ENCODE assay signal across 8 cellular contexts in genomic region chr18:9615280-9615797, GRCh38. TPM values are rescaled to one million over a fixed set of nuclear protein-coding genes. Genes with fewer than 3 reads are reported as not detected.
A peak's percentile ranks its signal among the peaks of the same experiment; 100 is the strongest.
DNase-seq lines count a peak whose midpoint lies in the region; ATAC-seq and TF ChIP-seq lines count a peak whose summit lies in the region.

No MANE protein-coding gene starts in this region.

- H2AK5ac ChIP-seq in mesendoderm (ENCODE audit: low read length), result no peak overlapping the region

- DNase-seq in left ventricle myocardium inferior (no peak), Right ventricle myocardium inferior (ENCODE audit: missing footprints) (no peak), breast epithelium (ENCODE audit: low spot score in 2 of 2) (no peak), mesendoderm (peak; percentile 40), uterus (no peak), NCI-H2081 (lab: John Stamatoyannopoulos, UW) (no peak), DMS153 treated with DMSO at 0.1 percent for 48 hours (lab: John Stamatoyannopoulos, UW; ENCODE audit: unreplicated experiment) (no peak)

- H3K4me2 ChIP-seq in mesendoderm (ENCODE audit: low read length), result peak overlapping the region; percentile 58

- TF ChIP-seq CTCF in left ventricle myocardium inferior (IDR thresholded peaks at IDR 0.05; ENCODE audit: borderline replicate concordance), result no peak
- TF ChIP-seq CTCF in breast epithelium (IDR thresholded peaks at IDR 0.05), result no peak
- no peak for TF ChIP-seq CTCF in uterus (IDR thresholded peaks at IDR 0.05)

- peak overlapping the region; percentile 90 for H3K56ac ChIP-seq in mesendoderm (ENCODE audit: low read length)

- H3K36me3 ChIP-seq in left ventricle myocardium inferior (peaks cover 13% of the 10 kb centered on the region), breast epithelium (no peaks in the 10 kb centered on the region), mesendoderm (ENCODE audit: control insufficient read depth, insufficient read depth, low read length) (peaks cover 3% of the 10 kb centered on the region), uterus (no peaks in the 10 kb centered on the region)

- TF ChIP-seq POLR2A in breast epithelium (IDR thresholded peaks at IDR 0.05) (no peak), uterus (IDR thresholded peaks at IDR 0.05) (no peak)

- WGBS in mesendoderm (ENCODE audit: extremely low coverage, insufficient coverage, low lambda C conversion rate), result no CpG with 5 or more reads among the region's 13 CpGs

- H3K27ac ChIP-seq in left ventricle myocardium inferior (replicated peaks) (peak overlapping the region; percentile 99), breast epithelium (peak overlapping the region; percentile 98 to 100), mesendoderm (ENCODE audit: low read depth, low read length) (peak overlapping the region; percentile 92), uterus (peak overlapping the region; percentile 92 to 99)

- no peak overlapping the region for H2BK120ac ChIP-seq in mesendoderm (ENCODE audit: low read depth, low read length)

- H4K5ac ChIP-seq in mesendoderm (ENCODE audit: low read length), result peak overlapping the region; percentile 82

- intact Hi-C loops in left ventricle myocardium inferior (cut with micrococcal nuclease) (no loop called here), Right ventricle myocardium inferior (cut with DNase I) (loop anchor here (10.0 kb wide), 2 partner anchors 159 to 299 kb away; partner anchors contain the start of gene VAPA), breast epithelium (cut with DNase I; ENCODE audit: low total_unique reads) (no loop called here), uterus (cut with DNase I; ENCODE audit: low total_unique reads) (no loop called here)

- H3K27me3 ChIP-seq in left ventricle myocardium inferior (ENCODE audit: low read depth) (no peaks in the 10 kb centered on the region), breast epithelium (no peaks in the 10 kb centered on the region), mesendoderm (ENCODE audit: insufficient read depth, low read length, poor library complexity) (no peaks in the 10 kb centered on the region), uterus (no peaks in the 10 kb centered on the region)

- H3K79me2 ChIP-seq in mesendoderm (ENCODE audit: control insufficient read depth, insufficient read depth, low read length), result peaks cover 28% of the 10 kb centered on the region

- no peak overlapping the region for H3K23ac ChIP-seq in mesendoderm (ENCODE audit: low read length)

- H4K8ac ChIP-seq in mesendoderm (ENCODE audit: low read depth, low read length), result peak overlapping the region; percentile 81

- H3K4me1 ChIP-seq in left ventricle myocardium inferior, result peaks cover 47% of the 10 kb centered on the region
- H3K4me1 ChIP-seq in breast epithelium, result peaks cover 0 to 6% of the 10 kb centered on the region in 2 donors
- H3K4me1 ChIP-seq in mesendoderm (ENCODE audit: control insufficient read depth, low read depth, low read length), result peaks cover 5% of the 10 kb centered on the region
- peaks cover 0 to 8% of the 10 kb centered on the region in 2 donors for H3K4me1 ChIP-seq in uterus

- H2BK15ac ChIP-seq in mesendoderm (replicated peaks; ENCODE audit: low read depth), result no peak overlapping the region

- H3K4ac ChIP-seq in mesendoderm (ENCODE audit: low read depth, low read length), result peak overlapping the region; percentile 99

- no peaks in the 10 kb centered on the region for H3K9me3 ChIP-seq in left ventricle myocardium inferior (replicated peaks)
- no peaks in the 10 kb centered on the region for H3K9me3 ChIP-seq in breast epithelium
- H3K9me3 ChIP-seq in uterus, result no peaks in the 10 kb centered on the region

- ATAC-seq in Right ventricle myocardium inferior (no peak), HG02642 (IDR thresholded peaks at IDR 0.05; ENCODE audit: poor library complexity, unreplicated experiment) (no peak)

- H3K9ac ChIP-seq in mesendoderm (ENCODE audit: low read length), result peak overlapping the region; percentile 79

- peak overlapping the region; percentile 82 for H3K4me3 ChIP-seq in left ventricle myocardium inferior
- peak overlapping the region; percentile 79 to 97 (median 88) for H3K4me3 ChIP-seq in breast epithelium
- peak overlapping the region; percentile 11 for H3K4me3 ChIP-seq in mesendoderm (ENCODE audit: low read length)
- peak overlapping the region; percentile 40 to 94 for H3K4me3 ChIP-seq in uterus

- H3K79me1 ChIP-seq in mesendoderm (ENCODE audit: low read length), result peaks cover 3% of the 10 kb centered on the region

- peak overlapping the region; percentile 69 for H2BK5ac ChIP-seq in mesendoderm (ENCODE audit: low read length)

- H3K18ac ChIP-seq in mesendoderm (ENCODE audit: low read length), result peak overlapping the region; percentile 98

RNA-seq across cellular contexts. Expression of gene PPP4R1, which starts 1.0 kb away (rescaled TPM):
- total RNA-seq in left ventricle myocardium inferior, result 53.5 TPM
- 62.5 TPM for total RNA-seq in Right ventricle myocardium inferior
- total RNA-seq in breast epithelium, result 100 to 1,000 TPM in 1 of 3 donors, 10 to 100 TPM in 2; 66.7 to 139 (median 93.4) TPM
- 83.0 TPM for polyA plus RNA-seq in mesendoderm (2013, experiment 1 of 2)
- 85.7 TPM for polyA plus RNA-seq in mesendoderm (2013, experiment 2 of 2)
- total RNA-seq in uterus, result 100 to 1,000 TPM; 103 to 720 (median 185) TPM

Comparison
In these comparisons a context has a peak if more than half of its experiments do, and no peak if none do; other contexts are left out.
1. H3K4me3 ChIP-seq: peak in every context shown above with its lines; median percentile 88 in breast epithelium; 82 in left ventricle myocardium inferior; 67 in uterus; 11 in mesendoderm.